Comparison of ENCODE assay signal across 24 cellular contexts in the genomic region with DNA sequence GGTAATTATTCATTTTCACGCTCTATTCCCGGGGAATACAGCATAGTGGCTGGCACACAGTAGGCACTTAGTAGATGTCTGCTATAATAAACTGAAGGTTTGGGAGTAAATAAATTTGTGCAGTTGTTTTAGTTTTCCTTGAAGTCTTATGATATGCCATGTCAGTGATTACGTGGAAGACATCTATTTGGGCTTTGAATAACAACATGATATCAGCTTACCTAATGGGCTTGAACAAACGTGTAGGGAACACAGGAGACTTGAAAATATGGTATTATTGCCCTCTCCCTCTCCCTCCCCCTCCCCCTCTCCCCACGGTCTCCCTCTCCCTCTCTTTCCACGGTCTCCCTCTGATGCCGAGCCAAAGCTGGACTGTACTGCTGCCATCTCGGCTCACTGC.
"Had no signal": no experiment of that assay in that cellular context is flagged by ENCODE, and none has a peak within 500 bp of the region (broad histone marks: within the 10 kb centered on the region; RNA-seq: fewer than 3 reads in every experiment).

No MANE protein-coding gene starts in this region.

- ATAC-seq: esophagus mucosa, gastrocnemius medialis, heart right ventricle, left cardiac atrium, left lung, left ventricle myocardium superior, lower lobe of right lung, mucosa of descending colon had no signal

- H3K4me1 Mint-ChIP-seq: mesothelial cell of epicardium had no signal

- FAIRE-seq: colon, islet of Langerhans, keratinocyte had no signal

- DNase-seq: dermis blood vessel endothelial cell; dorsolateral prefrontal cortex; effector CD4-positive, alpha-beta T cell; effector memory CD4-positive, alpha-beta T cell; erythroblast; esophagus squamous epithelium; foreskin fibroblast; foreskin melanocyte; gastrocnemius medialis; glutamatergic neuron; head of caudate nucleus; heart right ventricle; hippocampal formation; left cardiac atrium; left lung; left ventricle myocardium superior; lower lobe of right lung; mesenchymal stem cell; mucosa of descending colon had no signal

- H3K27ac Mint-ChIP-seq: mesothelial cell of epicardium had no signal

- H3K4me3 Mint-ChIP-seq: mesothelial cell of epicardium had no signal
